8 cellular contexts compared by ENCODE assay signal in genomic region chr10:119686465-119687191, GRCh38. TPM values are rescaled to one million over a fixed set of nuclear protein-coding genes. Genes with fewer than 3 reads are reported as not detected.
A peak's percentile ranks its signal among the peaks of the same experiment; 100 is the strongest.
DNase-seq lines count a peak whose midpoint lies in the region; ATAC-seq, FAIRE-seq and TF ChIP-seq lines count a peak whose summit lies in the region.

No MANE protein-coding gene starts in this region.

- H3K4me1 ChIP-seq in HepG2 (ENCODE audit: insufficient read depth, low read length) = peaks cover 20% of the 10 kb centered on the region

- TF ChIP-seq RAD21 in HepG2 (CRISPR knock-in tag; IDR thresholded peaks at IDR 0.05) = peak; percentile 89

- CTCF ChIA-PET in HepG2 (lab: Yijun Ruan, JAX; ENCODE audit: low intra/inter-chr PET ratio, low total read pairs) = interaction anchor here (0.6 to 2.9 kb wide), 4 partner anchors 47 to 650 kb away, joined by 3 to 18 read pairs (median 8); no protein-coding TSS in a partner anchor

- intact Hi-C loops in HepG2 (cut with micrococcal nuclease; ENCODE audit: unreplicated experiment) = loop anchor here (1.0 to 2.0 kb wide), 3 partner anchors 38 to 173 kb away; no protein-coding TSS in a partner anchor

- POLR2A ChIA-PET in HepG2 (lab: Yijun Ruan, JAX) = interaction anchor here (0.8 to 2.3 kb wide), 9 partner anchors 29 to 206 kb away, joined by 3 to 19 read pairs (median 5); partner anchors contain the start of genes BAG3, INPP5F, MCMBP and SEC23IP

- peak overlapping the region; percentile 89 for H2AFZ ChIP-seq in HepG2 (ENCODE audit: low read length)

- WGBS in HepG2 (ENCODE audit: low lambda C conversion rate) = 2% methylated on average over 20 of the region's 24 CpGs

- H3K27ac ChIP-seq in HepG2 (ENCODE audit: extremely low read length, insufficient read depth, low read length) = no peak overlapping the region

- no peak for TF ChIP-seq POLR2A in HepG2 (IDR thresholded peaks at IDR 0.05; ENCODE audit: insufficient read depth in 1 of 2, low read depth in 2 of 2, low read length in 2 of 2)

- peak overlapping the region; percentile 49 for H3K9ac ChIP-seq in HepG2 (ENCODE audit: insufficient read depth, low read depth, low read length)

- FAIRE-seq in HepG2 (lab: Jason Lieb, UNC) = peak; percentile 72

- ATAC-seq in HG03066 (IDR thresholded peaks at IDR 0.05; ENCODE audit: low read depth, unreplicated experiment) = peak; percentile 73
- peak; percentile 88 for ATAC-seq in HepG2

- H3K4me3 ChIP-seq in HepG2 (replicated peaks in 1 of 3; ENCODE audit: insufficient read depth in 1 of 3, low read depth in 2 of 3, low read length in 3 of 3) = peak overlapping the region; percentile 63 to 72 (median 66)

- BruUV-seq in HepG2 (replicated peaks; lab: Mats Ljungman, UMichigan) = no TSS peak

- TF ChIP-seq EP300 in HepG2 (IDR thresholded peaks at IDR 0.05; ENCODE audit: low read depth in 2 of 2, low read length in 2 of 2) (no peak), HepG2 (CRISPR knock-in tag; IDR thresholded peaks at IDR 0.05; ENCODE audit: borderline replicate concordance) (no peak)

- peak; percentile 94 for TF ChIP-seq CTCF in HepG2 (CRISPR knock-in tag; IDR thresholded peaks at IDR 0.05)

- peak overlapping the region; percentile 82 for H3K4me2 ChIP-seq in HepG2 (ENCODE audit: low read depth, low read length)

- peak; percentile 45 for DNase-seq in NK-92 treated with Interleukin-12 subunit alpha and Interleukin-12 subunit beta, amount 100 ng/mL, for 24 hours (lab: John Stamatoyannopoulos, UW)
- no peak for DNase-seq in NK-92 (lab: John Stamatoyannopoulos, UW; ENCODE audit: unreplicated experiment)
- DNase-seq in NCI-H226 = peak; percentile 77
- DNase-seq in activated CD4-positive, alpha-beta T cell treated with anti-CD3 and anti-CD28 coated beads, Interleukin-2, amount 50 U/mL, for 48 hours = peak; percentile 85 to 89
- peak; percentile 73 to 97 for DNase-seq in dermis microvascular lymphatic vessel endothelial cell (ENCODE audit: low read depth in 2 of 2)
- peak; percentile 70 for DNase-seq in HepG2 (ENCODE audit: low spot score)
- peak; percentile 84 for DNase-seq in stimulated activated CD4-positive, alpha-beta T cell treated with anti-CD3 and anti-CD28 coated beads, Interleukin-2, amount 100 ng/mL, for 4 hours (ENCODE audit: low read depth)

- no peaks in the 10 kb centered on the region for H3K36me3 ChIP-seq in HepG2 (replicated peaks in 1 of 2; ENCODE audit: control insufficient read depth in 1 of 2, insufficient read depth in 2 of 2, low read length in 2 of 2)

- H3K79me2 ChIP-seq in HepG2 (ENCODE audit: insufficient read depth, low read length) = no peaks in the 10 kb centered on the region

- no peaks in the 10 kb centered on the region; a peak in 1 of 5 replicates for H3K27me3 ChIP-seq in HepG2 (ENCODE audit: control insufficient read depth in 1 of 2, insufficient read depth in 2 of 2, low read length in 2 of 2)

- H3K9me3 ChIP-seq in HepG2 (ENCODE audit: low read length) = no peaks in the 10 kb centered on the region

- H4K20me1 ChIP-seq in HepG2 (ENCODE audit: insufficient read depth, low read length) = no peaks in the 10 kb centered on the region

- in situ Hi-C loops in HepG2 (cut with HindIII; ENCODE audit: extremely low pct_ligation_motif_present, low pct_unique_long_range_greater_than_20kb) = loop anchor here (5.0 to 25.0 kb wide), 2 partner anchors 171 to 651 kb away; no protein-coding TSS in a partner anchor

TF ChIP-seq in HepG2, 621 proteins besides CTCF, POLR2A, EP300 and RAD21 (continues in another document):
- no peak for TF ChIP-seq CEBPB (IDR thresholded peaks at IDR 0.05; ENCODE audit: borderline replicate concordance, low read depth, low read length)
- peak; percentile 58; the same call in 1 of the 2 replicates for TF ChIP-seq TFAP4 (IDR thresholded peaks at IDR 0.05; ENCODE audit: borderline replicate concordance, low read depth)
- no peak for TF ChIP-seq HMG20B (CRISPR knock-in tag; conservative IDR thresholded peaks at IDR 0.05)
- no peak for TF ChIP-seq MAZ (IDR thresholded peaks at IDR 0.05; ENCODE audit: borderline replicate concordance, low read depth, low read length)
- peak; percentile 49; the same call in 1 of the 2 replicates for TF ChIP-seq MAZ (CRISPR knock-in tag; IDR thresholded peaks at IDR 0.05; ENCODE audit: low read depth)
- peak; percentile 14; the same call in 1 of the 2 replicates for TF ChIP-seq HNF1B (CRISPR knock-in tag; IDR thresholded peaks at IDR 0.05)
- no peak for TF ChIP-seq ZNF724P (CRISPR knock-in tag; IDR thresholded peaks at IDR 0.05; ENCODE audit: borderline replicate concordance)
- no peak for TF ChIP-seq ZNF136 (CRISPR knock-in tag; IDR thresholded peaks at IDR 0.05; ENCODE audit: low read depth)
- TF ChIP-seq GATAD2A (CRISPR knock-in tag; IDR thresholded peaks at IDR 0.05) = peak; percentile 20; the same call in 1 of the 2 replicates
- TF ChIP-seq NBN (conservative IDR thresholded peaks at IDR 0.05) = no peak
- TF ChIP-seq SSRP1 (CRISPR knock-in tag; IDR thresholded peaks at IDR 0.05) = no peak

RNA-seq across cellular contexts. Expression of gene BAG3, which starts 35.4 kb away (rescaled TPM):
- total RNA-seq in dermis microvascular lymphatic vessel endothelial cell = 4.9 and 8.3 TPM in 2 replicates
- 6.7 and 7.9 TPM in 2 replicates for total RNA-seq in HepG2 (2016; rRNA removed; fragmentation: Illumina TruSeq; extraction: Trizol)
- 1.7 and 2.0 TPM in 2 replicates for total RNA-seq in HepG2 (2016; cell fraction: cytosol; rRNA removed; fragmentation: Illumina TruSeq; extraction: Trizol; ENCODE audit: low read depth)
- total RNA-seq in HepG2 (2016; cell fraction: insoluble cytoplasmic fraction; rRNA removed; fragmentation: Illumina TruSeq; extraction: Trizol) = 6.7 and 7.5 TPM in 2 replicates
- total RNA-seq in HepG2 (2016; cell fraction: membrane; rRNA removed; fragmentation: Illumina TruSeq; extraction: Trizol) = 4.9 and 5.1 TPM in 2 replicates
- total RNA-seq in HepG2 (2016; cell fraction: nucleus; rRNA removed; fragmentation: Illumina TruSeq; extraction: Trizol) = 4.8 and 6.3 TPM in 2 replicates
- polyA plus RNA-seq in HepG2 (2011; rRNA removed) = 2.9 and 3.0 TPM in 2 replicates
- 2.5 and 3.1 TPM in 2 replicates for polyA plus RNA-seq in HepG2 (2011; cell fraction: cytosol; rRNA removed)
- polyA plus RNA-seq in HepG2 (2011; cell fraction: nucleus; rRNA removed) = 9.0 and 9.5 TPM in 2 replicates
- polyA plus RNA-seq in HepG2 (2012) = 12.7 and 14.8 TPM in 2 replicates
- 1.9 and 2.1 TPM in 2 replicates for polyA plus RNA-seq in HepG2 (2016; cell fraction: cytosol; fragmentation: Illumina TruSeq; extraction: Trizol; ENCODE audit: low read depth)
- polyA plus RNA-seq in HepG2 (2016; cell fraction: insoluble cytoplasmic fraction; fragmentation: Illumina TruSeq; extraction: Trizol; ENCODE audit: low read depth) = 15.1 and 20.8 TPM in 2 replicates
- polyA plus RNA-seq in HepG2 (2016; cell fraction: membrane; fragmentation: Illumina TruSeq; extraction: Trizol; ENCODE audit: low read depth) = 3.2 and 4.9 TPM in 2 replicates
- 14.7 and 18.1 TPM in 2 replicates for polyA plus RNA-seq in HepG2 (2016; cell fraction: nucleus; fragmentation: Illumina TruSeq; extraction: Trizol; ENCODE audit: insufficient read depth, low read depth)
- 3.1 and 5.4 TPM in 2 replicates for polyA minus RNA-seq in HepG2 (2011; rRNA and poly(A)+ RNA removed; ENCODE audit: low replicate concordance)
- 6.2 and 6.5 TPM in 2 replicates for polyA minus RNA-seq in HepG2 (2011; cell fraction: cytosol; rRNA and poly(A)+ RNA removed)
- 2.2 and 3.2 TPM in 2 replicates for polyA minus RNA-seq in HepG2 (2011; cell fraction: nucleus; rRNA and poly(A)+ RNA removed)

RNA-seq across cellular contexts. Expression of gene INPP5F, which starts 39.2 kb away (rescaled TPM):
- total RNA-seq in dermis microvascular lymphatic vessel endothelial cell = 8.9 and 9.4 TPM in 2 replicates
- 15.7 and 16.4 TPM in 2 replicates for total RNA-seq in HepG2 (2016; rRNA removed; fragmentation: Illumina TruSeq; extraction: Trizol)
- total RNA-seq in HepG2 (2016; cell fraction: cytosol; rRNA removed; fragmentation: Illumina TruSeq; extraction: Trizol; ENCODE audit: low read depth) = 6.4 and 8.2 TPM in 2 replicates
- total RNA-seq in HepG2 (2016; cell fraction: insoluble cytoplasmic fraction; rRNA removed; fragmentation: Illumina TruSeq; extraction: Trizol) = 12.7 and 14.4 TPM in 2 replicates
- total RNA-seq in HepG2 (2016; cell fraction: membrane; rRNA removed; fragmentation: Illumina TruSeq; extraction: Trizol) = 9.4 and 10.3 TPM in 2 replicates
- 12.4 and 17.6 TPM in 2 replicates for total RNA-seq in HepG2 (2016; cell fraction: nucleus; rRNA removed; fragmentation: Illumina TruSeq; extraction: Trizol)
- 8.3 and 12.5 TPM in 2 replicates for polyA plus RNA-seq in HepG2 (2011; rRNA removed)
- 4.7 and 6.3 TPM in 2 replicates for polyA plus RNA-seq in HepG2 (2011; cell fraction: cytosol; rRNA removed)
- polyA plus RNA-seq in HepG2 (2011; cell fraction: nucleus; rRNA removed) = 9.8 and 21.4 TPM in 2 replicates
- 6.9 and 9.3 TPM in 2 replicates for polyA plus RNA-seq in HepG2 (2012)
- 5.5 and 6.2 TPM in 2 replicates for polyA plus RNA-seq in HepG2 (2016; cell fraction: cytosol; fragmentation: Illumina TruSeq; extraction: Trizol; ENCODE audit: low read depth)
- 11.3 and 11.4 TPM in 2 replicates for polyA plus RNA-seq in HepG2 (2016; cell fraction: insoluble cytoplasmic fraction; fragmentation: Illumina TruSeq; extraction: Trizol; ENCODE audit: low read depth)
- polyA plus RNA-seq in HepG2 (2016; cell fraction: membrane; fragmentation: Illumina TruSeq; extraction: Trizol; ENCODE audit: low read depth) = 5.7 and 6.9 TPM in 2 replicates
- polyA plus RNA-seq in HepG2 (2016; cell fraction: nucleus; fragmentation: Illumina TruSeq; extraction: Trizol; ENCODE audit: insufficient read depth, low read depth) = 19.7 and 20.7 TPM in 2 replicates
- polyA minus RNA-seq in HepG2 (2011; rRNA and poly(A)+ RNA removed; ENCODE audit: low replicate concordance) = 2.8 and 7.9 TPM in 2 replicates
- 6.2 and 10.6 TPM in 2 replicates for polyA minus RNA-seq in HepG2 (2011; cell fraction: cytosol; rRNA and poly(A)+ RNA removed)
- polyA minus RNA-seq in HepG2 (2011; cell fraction: nucleus; rRNA and poly(A)+ RNA removed) = 36.3 and 40.2 TPM in 2 replicates
